ENCODE assay signal across 22 cellular contexts in genomic region chr3:45486926-45487325, GRCh38.
DNase-seq lines count a peak whose midpoint lies in the region; ATAC-seq and TF ChIP-seq lines count a peak whose summit lies in the region.
"Had no signal": no experiment of that assay in that cellular context is flagged by ENCODE, and none has a peak within 500 bp of the region (broad histone marks: within the 10 kb centered on the region; RNA-seq: fewer than 3 reads in every experiment).

No MANE protein-coding gene starts in this region.

- peaks cover 27% of the 10 kb centered on the region for H3K36me3 Mint-ChIP-seq in natural killer cell treated with Interleukin-12 subunit alpha and Interleukin-12 subunit beta and Interleukin-15 and Interleukin-18, amount 100 ng/mL, for 72 hours
- H3K36me3 Mint-ChIP-seq in natural killer cell (peaks cover 20% of the 10 kb centered on the region), T-cell (peaks cover 57% of the 10 kb centered on the region)

- H4K5ac ChIP-seq in mesendoderm (ENCODE audit: low read length), result no peak overlapping the region

- POLR2A ChIA-PET in T-cell (lab: Charles Lee), result no interaction called here

- in situ Hi-C loops in KBM-7 (cut with MboI; ENCODE audit: low pct_unique_long_range_greater_than_20kb, low sequenced_read_pairs), result no loop called here

- intact Hi-C loops in natural killer cell (cut with micrococcal nuclease), result no loop called here

- no peak for DNase-seq in natural killer cell treated with Interleukin-12 subunit alpha and Interleukin-12 subunit beta and Interleukin-15 and Interleukin-18, amount 100 ng/mL, for 72 hours (ENCODE audit: low spot score)
- DNase-seq in natural killer cell (no peak), SK-N-MC (ENCODE audit: low read depth, low spot score) (no peak), epithelial cell of proximal tubule (ENCODE audit: low read depth) (peak; percentile 10), mesendoderm (no peak), T-cell (no peak), KBM-7 (no peak)
- DNase-seq: BE2C; Caco-2; CD4-positive, CD25-positive, alpha-beta regulatory T cell; Kasumi-1; NCI-H1092 treated with DMSO at 0.1 percent for 48 hours; NCI-H2081; NCI-H510A treated with DMSO at 0.1 percent for 48 hours; NCI-H82; OCI-M1; RPMI8226; SHP77 treated with DMSO at 0.1 percent for 48 hours had no signal

- no peak overlapping the region for H3K4me3 Mint-ChIP-seq in natural killer cell treated with Interleukin-12 subunit alpha and Interleukin-12 subunit beta and Interleukin-15 and Interleukin-18, amount 100 ng/mL, for 72 hours
- H3K4me3 Mint-ChIP-seq in natural killer cell (no peak overlapping the region), T-cell (no peak overlapping the region)
- H3K4me3 Mint-ChIP-seq: CD4-positive, CD25-positive, alpha-beta regulatory T cell; IgD-negative memory B cell had no signal

- no peak for TF ChIP-seq CTCF in natural killer cell (IDR thresholded peaks at IDR 0.05)
- TF ChIP-seq CTCF in epithelial cell of proximal tubule (conservative IDR thresholded peaks at IDR 0.05; ENCODE audit: low read depth, low read length), result no peak

- WGBS in mesendoderm (ENCODE audit: extremely low coverage, insufficient coverage, low lambda C conversion rate), result 100% methylated on average over 1 of the region's 2 CpGs

- H3K79me2 ChIP-seq in mesendoderm (ENCODE audit: control insufficient read depth, insufficient read depth, low read length), result no peaks in the 10 kb centered on the region

- H3K4me1 ChIP-seq in mesendoderm (ENCODE audit: control insufficient read depth, low read depth, low read length), result no peaks in the 10 kb centered on the region
- H3K4me1 ChIP-seq: BE2C, Caco-2 had no signal

- H2BK120ac ChIP-seq in mesendoderm (ENCODE audit: low read depth, low read length), result no peak overlapping the region

- H2BK15ac ChIP-seq in mesendoderm (replicated peaks; ENCODE audit: low read depth), result no peak overlapping the region

- peak overlapping the region; percentile 16; the same call in 1 of the 2 replicates for H3K4me3 ChIP-seq in SK-N-MC
- no peak overlapping the region for H3K4me3 ChIP-seq in epithelial cell of proximal tubule (ENCODE audit: low read depth, low read length)
- no peak overlapping the region for H3K4me3 ChIP-seq in mesendoderm (ENCODE audit: low read length)
- H3K4me3 ChIP-seq: GM12878 had no signal

- CTCF ChIA-PET in T-cell (lab: Charles Lee), result interaction anchor here in 1 of 2 donors (0.5 kb wide), 1 partner anchor 168 kb away, joined by 4 read pairs; no protein-coding TSS in a partner anchor

- no peak overlapping the region for H3K4ac ChIP-seq in mesendoderm (ENCODE audit: low read depth, low read length)

- no peak overlapping the region for H2AK5ac ChIP-seq in mesendoderm (ENCODE audit: low read length)

- no peaks in the 10 kb centered on the region for H3K27me3 ChIP-seq in mesendoderm (ENCODE audit: insufficient read depth, low read length, poor library complexity)
- H3K27me3 ChIP-seq: BE2C had no signal

- H3K9me3 ChIP-seq in SK-N-MC (ENCODE audit: low read depth, low read length), result no peaks in the 10 kb centered on the region
- H3K9me3 ChIP-seq: BE2C, Caco-2 had no signal

- H3K23ac ChIP-seq in mesendoderm (ENCODE audit: low read length), result no peak overlapping the region

- peak overlapping the region; percentile 28 to 85 for H3K27ac Mint-ChIP-seq in natural killer cell treated with Interleukin-12 subunit alpha and Interleukin-12 subunit beta and Interleukin-15 and Interleukin-18, amount 100 ng/mL, for 72 hours
- H3K27ac Mint-ChIP-seq in natural killer cell, result no peak overlapping the region
- H3K27ac Mint-ChIP-seq in T-cell, result no peak overlapping the region
- H3K27ac Mint-ChIP-seq: CD4-positive, CD25-positive, alpha-beta regulatory T cell; IgD-negative memory B cell had no signal

- H3K9ac ChIP-seq in SK-N-MC (ENCODE audit: insufficient read length) (no peak overlapping the region), mesendoderm (ENCODE audit: low read length) (no peak overlapping the region)

- no peak overlapping the region for H2BK5ac ChIP-seq in mesendoderm (ENCODE audit: low read length)

- H3K27me3 Mint-ChIP-seq in natural killer cell treated with Interleukin-12 subunit alpha and Interleukin-12 subunit beta and Interleukin-15 and Interleukin-18, amount 100 ng/mL, for 72 hours, result no peaks in the 10 kb centered on the region
- H3K27me3 Mint-ChIP-seq in natural killer cell (ENCODE audit: low read depth in 2 of 2) (no peaks in the 10 kb centered on the region), T-cell (no peaks in the 10 kb centered on the region)
- H3K27me3 Mint-ChIP-seq: CD4-positive, CD25-positive, alpha-beta regulatory T cell; IgD-negative memory B cell had no signal

- H3K36me3 ChIP-seq in SK-N-MC (ENCODE audit: insufficient read depth, low read length), result no peaks in the 10 kb centered on the region; the same call in 1 of the 2 replicates
- no peaks in the 10 kb centered on the region for H3K36me3 ChIP-seq in mesendoderm (ENCODE audit: control insufficient read depth, insufficient read depth, low read length)
- H3K36me3 ChIP-seq: BE2C had no signal

- no peak overlapping the region for H3K56ac ChIP-seq in mesendoderm (ENCODE audit: low read length)

- peaks cover 2% of the 10 kb centered on the region for H3K79me1 ChIP-seq in mesendoderm (ENCODE audit: low read length)

- H3K4me1 Mint-ChIP-seq in natural killer cell treated with Interleukin-12 subunit alpha and Interleukin-12 subunit beta and Interleukin-15 and Interleukin-18, amount 100 ng/mL, for 72 hours (ENCODE audit: low read depth in 2 of 2), result peaks cover 0 to 13% of the 10 kb centered on the region in 2 donors
- no peaks in the 10 kb centered on the region for H3K4me1 Mint-ChIP-seq in natural killer cell
- no peaks in the 10 kb centered on the region for H3K4me1 Mint-ChIP-seq in T-cell
- H3K4me1 Mint-ChIP-seq: CD4-positive, CD25-positive, alpha-beta regulatory T cell; IgD-negative memory B cell had no signal

- no peak overlapping the region for H3K18ac ChIP-seq in mesendoderm (ENCODE audit: low read length)

- ATAC-seq in natural killer cell treated with Interleukin-12 subunit alpha and Interleukin-12 subunit beta and Interleukin-15 and Interleukin-18, amount 100 ng/mL, for 72 hours, result no peak
- ATAC-seq in natural killer cell, result no peak
- ATAC-seq in T-cell (replicated peaks in 1 of 4), result no peak
- ATAC-seq in HG02840 (IDR thresholded peaks at IDR 0.05; ENCODE audit: low FRiP score, unreplicated experiment), result no peak
- ATAC-seq: GM12878, SK-N-SH treated with all-trans-retinoic acid at 6 μM for 48 hours had no signal

- H3K27ac ChIP-seq in SK-N-MC, result peak overlapping the region; percentile 87
- no peak overlapping the region for H3K27ac ChIP-seq in mesendoderm (ENCODE audit: low read depth, low read length)

- H4K8ac ChIP-seq in mesendoderm (ENCODE audit: low read depth, low read length), result no peak overlapping the region

- H3K4me2 ChIP-seq in mesendoderm (ENCODE audit: low read length), result no peak overlapping the region

- H3K9me3 Mint-ChIP-seq in natural killer cell treated with Interleukin-12 subunit alpha and Interleukin-12 subunit beta and Interleukin-15 and Interleukin-18, amount 100 ng/mL, for 72 hours, result no peaks in the 10 kb centered on the region
- H3K9me3 Mint-ChIP-seq in natural killer cell (no peaks in the 10 kb centered on the region), T-cell (peaks cover 2 to 7% (median 3%) of the 10 kb centered on the region in 3 donors)

Comparison
In these comparisons a context has a peak if more than half of its experiments do, and no peak if none do; other contexts are left out.
1. H3K27ac Mint-ChIP-seq: peak in natural killer cell treated with Interleukin-12 subunit alpha and Interleukin-12 subunit beta and Interleukin-15 and Interleukin-18, amount 100 ng/mL, for 72 hours (2 of 2); none in natural killer cell (0 of 2) and T-cell (0 of 2).